In genomic region chr16:80526418-80527061, GRCh38 we compare ENCODE assay signal across 8 cellular contexts. TPM values are rescaled to one million over a fixed set of nuclear protein-coding genes. Genes with fewer than 3 reads are reported as not detected.
DNase-seq lines count a peak whose midpoint lies in the region; ATAC-seq and TF ChIP-seq lines count a peak whose summit lies in the region.

No MANE protein-coding gene starts in this region.

- H3K4me1 ChIP-seq in OCI-LY3 (ENCODE audit: low read length) (peaks cover 4% of the 10 kb centered on the region), ovary (ENCODE audit: insufficient read depth) (no peaks in the 10 kb centered on the region)

- no peaks in the 10 kb centered on the region for H3K36me3 Mint-ChIP-seq in activated T-cell treated with anti-CD3 and anti-CD28 coated beads, Interleukin-2, amount 50 U/mL, for 4 hours (ENCODE audit: insufficient read depth)

- H3K27me3 ChIP-seq in OCI-LY3 (ENCODE audit: low read depth, low read length) (peaks cover 24% of the 10 kb centered on the region), ovary (no peaks in the 10 kb centered on the region)

- no peak overlapping the region for H3K27ac ChIP-seq in OCI-LY3 (ENCODE audit: low read length)
- H3K27ac ChIP-seq in ovary: no peak overlapping the region

- WGBS in ovary, 3 donors: 17 to 28% (median 22%) methylated on average over 6 of the region's 6 CpGs

- ATAC-seq in activated CD4-positive, CD25-positive, alpha-beta regulatory T cell treated with anti-CD3 and anti-CD28 coated beads, Interleukin-2, amount 50 U/mL, for 24 hours: no peak
- ATAC-seq in HG03045 (IDR thresholded peaks at IDR 0.05; ENCODE audit: unreplicated experiment): peak; percentile 57
- ATAC-seq in activated T-cell treated with anti-CD3 and anti-CD28 coated beads, Interleukin-2, amount 50 U/mL, for 4 hours: no peak
- ATAC-seq in HG02623 (IDR thresholded peaks at IDR 0.05; ENCODE audit: unreplicated experiment): no peak

- H4K20me1 ChIP-seq in OCI-LY3 (ENCODE audit: insufficient read depth, low read length): no peaks in the 10 kb centered on the region

- H3K9me3 Mint-ChIP-seq in activated T-cell treated with anti-CD3 and anti-CD28 coated beads, Interleukin-2, amount 50 U/mL, for 4 hours: no peaks in the 10 kb centered on the region

- H3K9ac ChIP-seq in OCI-LY3 (ENCODE audit: low read length): no peak overlapping the region

- H3K4me3 ChIP-seq in OCI-LY3 (ENCODE audit: low read length): no peak overlapping the region
- no peak overlapping the region for H3K4me3 ChIP-seq in fibroblast of mammary gland (ENCODE audit: control insufficient read depth, low read depth, low read length)
- no peak overlapping the region for H3K4me3 ChIP-seq in ovary

- TF ChIP-seq CTCF in OCI-LY3 (IDR thresholded peaks at IDR 0.05; ENCODE audit: low read depth, low read length) (peak; percentile 80), fibroblast of mammary gland (conservative IDR thresholded peaks at IDR 0.05; ENCODE audit: control insufficient read depth, insufficient read depth, low read depth, low read length) (peak; percentile 88), ovary (IDR thresholded peaks at IDR 0.05) (peak; percentile 56 to 70 (median 58))

- H3K27me3 Mint-ChIP-seq in activated T-cell treated with anti-CD3 and anti-CD28 coated beads, Interleukin-2, amount 50 U/mL, for 4 hours (ENCODE audit: low read depth): peaks cover 2% of the 10 kb centered on the region

- no peak overlapping the region for H3K4me3 Mint-ChIP-seq in activated T-cell treated with anti-CD3 and anti-CD28 coated beads, Interleukin-2, amount 50 U/mL, for 4 hours

- H3K9me3 ChIP-seq in OCI-LY3 (ENCODE audit: insufficient read depth, low read length) (no peaks in the 10 kb centered on the region), ovary (no peaks in the 10 kb centered on the region)

- no peak for TF ChIP-seq EP300 in ovary (IDR thresholded peaks at IDR 0.05)

- H3K4me1 Mint-ChIP-seq in activated T-cell treated with anti-CD3 and anti-CD28 coated beads, Interleukin-2, amount 50 U/mL, for 4 hours (ENCODE audit: low read depth): no peaks in the 10 kb centered on the region

- H3K4me2 ChIP-seq in OCI-LY3 (ENCODE audit: low read length): no peak overlapping the region

- no peaks in the 10 kb centered on the region for H3K79me2 ChIP-seq in OCI-LY3 (ENCODE audit: low read length)

- peak; percentile 16 to 24 (median 23) for DNase-seq in activated CD4-positive, CD25-positive, alpha-beta regulatory T cell (lab: John Stamatoyannopoulos, UW)
- DNase-seq in activated T-cell treated with anti-CD3 and anti-CD28 coated beads, Interleukin-2, amount 50 U/mL, for 4 hours: peak; percentile 49
- DNase-seq in fibroblast of mammary gland (ENCODE audit: low read depth): peak; percentile 69
- DNase-seq in ovary: peak; percentile 22 to 49 (median 45)

- intact Hi-C loops in ovary (cut with DNase I): no loop called here

- no peak overlapping the region for H2AFZ ChIP-seq in OCI-LY3 (ENCODE audit: low read depth, low read length)

- no peak for TF ChIP-seq POLR2A in ovary (IDR thresholded peaks at IDR 0.05)

- H3K36me3 ChIP-seq in OCI-LY3 (replicated peaks; ENCODE audit: low read depth, low read length): no peaks in the 10 kb centered on the region
- H3K36me3 ChIP-seq in ovary: no peaks in the 10 kb centered on the region

RNA-seq across cellular contexts. Expression of gene DYNLRB2, which starts 14.3 kb away (rescaled TPM):
- not detected for total RNA-seq in activated T-cell treated with anti-CD3 and anti-CD28 coated beads, Interleukin-2, amount 50 U/mL, for 4 hours
- total RNA-seq in ovary: 10 to 100 TPM in 1 of 7 donors, 1 to 10 TPM in 6; 1.2 to 20.0 (median 3.0) TPM
- polyA plus RNA-seq in ovary: 1 to 10 TPM; 1.7 to 1.9 TPM
